Comparison of ENCODE assay signal across 8 cellular contexts in the genomic region with DNA sequence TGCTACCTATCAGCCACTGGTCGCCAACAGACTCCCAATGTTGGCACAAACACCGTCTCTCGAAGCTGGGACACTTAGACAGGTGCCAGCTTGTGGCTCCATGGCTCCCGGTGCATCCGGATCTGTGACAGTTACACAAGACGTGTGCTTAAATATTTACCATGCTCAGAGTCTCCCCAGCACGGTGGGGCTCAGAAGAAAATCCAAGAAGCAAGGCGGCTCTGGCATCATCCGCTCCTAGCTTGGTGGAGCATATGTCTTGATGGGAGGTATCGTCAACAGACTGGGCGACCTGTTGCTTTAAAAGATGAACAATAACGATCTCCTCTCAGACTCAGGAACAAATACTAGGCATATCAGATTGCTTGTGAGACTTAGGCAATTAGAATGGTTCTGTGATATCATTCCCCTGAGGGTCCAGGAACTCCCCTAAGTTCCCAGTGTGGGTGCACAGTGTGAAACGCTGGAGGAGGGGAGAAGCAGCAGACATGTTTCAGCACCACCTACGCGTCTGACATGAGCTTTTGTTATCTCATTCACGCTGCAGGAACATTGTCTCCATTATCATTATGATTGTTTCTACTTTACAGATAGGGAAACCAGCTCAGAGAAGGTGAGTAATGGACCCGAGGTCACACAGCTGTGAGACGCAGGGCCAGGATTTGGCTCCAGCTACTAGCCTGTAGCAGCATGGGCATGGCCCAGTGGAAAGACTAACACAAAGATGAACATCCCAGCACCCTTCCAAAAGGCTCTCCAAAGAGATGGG.
DNase-seq lines count a peak whose midpoint lies in the region; ATAC-seq, FAIRE-seq and TF ChIP-seq lines count a peak whose summit lies in the region.

No MANE protein-coding gene starts in this region.

- H3K4me3 ChIP-seq in keratinocyte (ENCODE audit: control insufficient read depth in 2 of 3, extremely low read depth in 1 of 3, insufficient read depth in 2 of 3, low read depth in 1 of 3, low read length in 3 of 3), result peak overlapping the region; percentile 13 to 71 (median 54)
- peak overlapping the region in 3 of 4 donors; percentile 11 to 32 (median 22) for H3K4me3 ChIP-seq in stomach

- H3K4me1 ChIP-seq in keratinocyte (ENCODE audit: control insufficient read depth, extremely low read depth, insufficient read depth, low read length), result peaks cover 38% of the 10 kb centered on the region
- peaks cover 7 to 40% (median 25%) of the 10 kb centered on the region in 4 donors for H3K4me1 ChIP-seq in stomach

- POLR2A ChIA-PET in activated CD8-positive, alpha-beta T cell treated with anti-CD3 and anti-CD28 coated beads, Interleukin-2, amount 10 ng/mL, durations not matched to agents 7 days and 5 days (lab: Charles Lee), result interaction anchor here (0.6 to 2.2 kb wide), 3 partner anchors 60 to 327 kb away, joined by 3 to 11 read pairs (median 5); a partner anchor contains a TSS

- H3K27ac Mint-ChIP-seq in activated naive CD4-positive, alpha-beta T cell treated with anti-CD3 and anti-CD28 coated beads for 36 hours, result no peak overlapping the region
- H3K27ac Mint-ChIP-seq in activated CD8-positive, alpha-beta T cell treated with anti-CD3 and anti-CD28 coated beads, Interleukin-2, amount 10 ng/mL, durations not matched to agents 7 days and 5 days, result peak overlapping the region; percentile 26
- H3K27ac Mint-ChIP-seq in nephron progenitor cell, result no peak overlapping the region

- H4K20me1 ChIP-seq in keratinocyte (ENCODE audit: control insufficient read depth, extremely low read depth, insufficient read depth, low read length), result no peaks in the 10 kb centered on the region

- dilution Hi-C loops in keratinocyte (cut with MboI; ENCODE audit: extremely low pct_ligation_motif_present, low sequenced_read_pairs), result loop anchor here (10.0 kb wide), 1 partner anchor 68 kb away; no protein-coding TSS in a partner anchor

- intact Hi-C loops in activated naive CD4-positive, alpha-beta T cell treated with anti-CD3 and anti-CD28 coated beads for 36 hours (cut with micrococcal nuclease), result no loop called here
- intact Hi-C loops in stomach (cut with DNase I; ENCODE audit: low total_unique reads), result no loop called here

- H3K27me3 ChIP-seq in keratinocyte (ENCODE audit: control insufficient read depth, extremely low read depth, insufficient read depth, low read length) (no peaks in the 10 kb centered on the region), stomach (no peaks in the 10 kb centered on the region)

- no peaks in the 10 kb centered on the region for H3K79me2 ChIP-seq in keratinocyte (ENCODE audit: control insufficient read depth, insufficient read depth, low read length)

- H3K9me1 ChIP-seq in keratinocyte (ENCODE audit: control insufficient read depth, extremely low read depth, insufficient read depth, low read length), result peaks cover 4% of the 10 kb centered on the region

- no peak for TF ChIP-seq EP300 in stomach (IDR thresholded peaks at IDR 0.05)

- peaks cover 20% of the 10 kb centered on the region for H3K4me1 Mint-ChIP-seq in activated naive CD4-positive, alpha-beta T cell treated with anti-CD3 and anti-CD28 coated beads for 36 hours (ENCODE audit: low read depth)
- peaks cover 36% of the 10 kb centered on the region for H3K4me1 Mint-ChIP-seq in activated CD8-positive, alpha-beta T cell treated with anti-CD3 and anti-CD28 coated beads, Interleukin-2, amount 10 ng/mL, durations not matched to agents 7 days and 5 days (ENCODE audit: low read depth)
- H3K4me1 Mint-ChIP-seq in nephron progenitor cell, result peaks cover 63% of the 10 kb centered on the region

- CTCF ChIA-PET in activated naive CD4-positive, alpha-beta T cell treated with anti-CD3 and anti-CD28 coated beads for 36 hours (lab: Charles Lee), result interaction anchor here (0.7 to 1.3 kb wide), 3 partner anchors 8 to 1026 kb away, joined by 3 to 4 read pairs (median 3); no protein-coding TSS in a partner anchor
- CTCF ChIA-PET in activated CD8-positive, alpha-beta T cell treated with anti-CD3 and anti-CD28 coated beads, Interleukin-2, amount 10 ng/mL, durations not matched to agents 7 days and 5 days (lab: Charles Lee), result interaction anchor here (0.7 to 1.6 kb wide), 5 partner anchors 29 to 665 kb away, joined by 4 to 6 read pairs (median 5); no protein-coding TSS in a partner anchor

- peak; percentile 73 for FAIRE-seq in keratinocyte (lab: Jason Lieb, UNC)

- no peaks in the 10 kb centered on the region for H3K9me3 ChIP-seq in keratinocyte (ENCODE audit: control insufficient read depth, low read depth, low read length)
- H3K9me3 ChIP-seq in stomach, result no peaks in the 10 kb centered on the region

- no peak for TF ChIP-seq POLR2A in stomach (IDR thresholded peaks at IDR 0.05)

- H3K27ac ChIP-seq in keratinocyte (ENCODE audit: control insufficient read depth, insufficient read depth, low read length), result peak overlapping the region; percentile 59
- H3K27ac ChIP-seq in stomach, result peak overlapping the region in 2 of 5 donors; percentile 38 to 59

- no peaks in the 10 kb centered on the region for H3K9me3 Mint-ChIP-seq in activated naive CD4-positive, alpha-beta T cell treated with anti-CD3 and anti-CD28 coated beads for 36 hours
- H3K9me3 Mint-ChIP-seq in activated CD8-positive, alpha-beta T cell treated with anti-CD3 and anti-CD28 coated beads, Interleukin-2, amount 10 ng/mL, durations not matched to agents 7 days and 5 days (ENCODE audit: insufficient read depth), result no peaks in the 10 kb centered on the region
- H3K9me3 Mint-ChIP-seq in nephron progenitor cell, result no peaks in the 10 kb centered on the region

- no peaks in the 10 kb centered on the region for H3K36me3 Mint-ChIP-seq in activated naive CD4-positive, alpha-beta T cell treated with anti-CD3 and anti-CD28 coated beads for 36 hours (ENCODE audit: low read depth)
- H3K36me3 Mint-ChIP-seq in activated CD8-positive, alpha-beta T cell treated with anti-CD3 and anti-CD28 coated beads, Interleukin-2, amount 10 ng/mL, durations not matched to agents 7 days and 5 days (ENCODE audit: low read depth), result peaks cover 3% of the 10 kb centered on the region
- no peaks in the 10 kb centered on the region for H3K36me3 Mint-ChIP-seq in nephron progenitor cell (ENCODE audit: low read depth)

- peak overlapping the region; percentile 97 for H3K4me2 ChIP-seq in keratinocyte (ENCODE audit: control insufficient read depth, extremely low read depth, insufficient read depth, low read depth, low read length)

- 37 to 51% (median 39%) methylated on average over 18 of the region's 18 CpGs for WGBS in stomach, 5 donors

- ATAC-seq in activated CD8-positive, alpha-beta T cell treated with anti-CD3 and anti-CD28 coated beads, Interleukin-2, amount 10 ng/mL, durations not matched to agents 7 days and 5 days, result no peak

- peak; percentile 13 for DNase-seq in activated naive CD4-positive, alpha-beta T cell treated with anti-CD3 and anti-CD28 coated beads for 36 hours
- no peak for DNase-seq in activated naive CD4-positive, alpha-beta T cell treated with anti-CD3 and anti-CD28 coated beads, Interleukin-2, amount 50 U/mL, for 16 hours
- no peak for DNase-seq in activated CD8-positive, alpha-beta T cell treated with anti-CD3 and anti-CD28 coated beads, Interleukin-2, amount 10 ng/mL, durations not matched to agents 7 days and 5 days
- no peak for DNase-seq in keratinocyte (ENCODE audit: low read depth, low spot score)
- no peak for DNase-seq in stomach
- DNase-seq in nephron progenitor cell, result no peak
- DNase-seq in NCI-H526 (lab: John Stamatoyannopoulos, UW), result no peak
- no peak for DNase-seq in GM03348 (ENCODE audit: low spot score)

- no peaks in the 10 kb centered on the region for H3K27me3 Mint-ChIP-seq in activated naive CD4-positive, alpha-beta T cell treated with anti-CD3 and anti-CD28 coated beads for 36 hours (ENCODE audit: low read depth)
- no peaks in the 10 kb centered on the region for H3K27me3 Mint-ChIP-seq in activated CD8-positive, alpha-beta T cell treated with anti-CD3 and anti-CD28 coated beads, Interleukin-2, amount 10 ng/mL, durations not matched to agents 7 days and 5 days (ENCODE audit: low read depth)
- peaks cover 7% of the 10 kb centered on the region for H3K27me3 Mint-ChIP-seq in nephron progenitor cell (ENCODE audit: low read depth, poor library complexity)

- H3K9ac ChIP-seq in keratinocyte (ENCODE audit: control insufficient read depth, extremely low read depth, insufficient read depth, low read length), result peak overlapping the region; percentile 50

- H3K36me3 ChIP-seq in keratinocyte (ENCODE audit: control insufficient read depth in 2 of 2, extremely low read depth in 1 of 2, insufficient read depth in 2 of 2, low read length in 2 of 2), result no peaks in the 10 kb centered on the region
- no peaks in the 10 kb centered on the region for H3K36me3 ChIP-seq in stomach

- TF ChIP-seq CTCF in keratinocyte (optimal IDR thresholded peaks at IDR 0.05 in 1 of 3, IDR thresholded peaks at IDR 0.05 in 1 of 3, conservative IDR thresholded peaks at IDR 0.05 in 1 of 3; ENCODE audit: extremely low read depth in 1 of 3, insufficient read depth in 2 of 3, low read length in 3 of 3) (no peak), stomach (IDR thresholded peaks at IDR 0.05) (no peak), nephron progenitor cell (IDR thresholded peaks at IDR 0.05) (no peak)

- peak overlapping the region; percentile 80 for H2AFZ ChIP-seq in keratinocyte (ENCODE audit: control insufficient read depth, low read length)

- H3K4me3 Mint-ChIP-seq in activated naive CD4-positive, alpha-beta T cell treated with anti-CD3 and anti-CD28 coated beads for 36 hours, result no peak overlapping the region
- no peak overlapping the region for H3K4me3 Mint-ChIP-seq in activated CD8-positive, alpha-beta T cell treated with anti-CD3 and anti-CD28 coated beads, Interleukin-2, amount 10 ng/mL, durations not matched to agents 7 days and 5 days
- no peak overlapping the region for H3K4me3 Mint-ChIP-seq in nephron progenitor cell
